In the genomic region with DNA sequence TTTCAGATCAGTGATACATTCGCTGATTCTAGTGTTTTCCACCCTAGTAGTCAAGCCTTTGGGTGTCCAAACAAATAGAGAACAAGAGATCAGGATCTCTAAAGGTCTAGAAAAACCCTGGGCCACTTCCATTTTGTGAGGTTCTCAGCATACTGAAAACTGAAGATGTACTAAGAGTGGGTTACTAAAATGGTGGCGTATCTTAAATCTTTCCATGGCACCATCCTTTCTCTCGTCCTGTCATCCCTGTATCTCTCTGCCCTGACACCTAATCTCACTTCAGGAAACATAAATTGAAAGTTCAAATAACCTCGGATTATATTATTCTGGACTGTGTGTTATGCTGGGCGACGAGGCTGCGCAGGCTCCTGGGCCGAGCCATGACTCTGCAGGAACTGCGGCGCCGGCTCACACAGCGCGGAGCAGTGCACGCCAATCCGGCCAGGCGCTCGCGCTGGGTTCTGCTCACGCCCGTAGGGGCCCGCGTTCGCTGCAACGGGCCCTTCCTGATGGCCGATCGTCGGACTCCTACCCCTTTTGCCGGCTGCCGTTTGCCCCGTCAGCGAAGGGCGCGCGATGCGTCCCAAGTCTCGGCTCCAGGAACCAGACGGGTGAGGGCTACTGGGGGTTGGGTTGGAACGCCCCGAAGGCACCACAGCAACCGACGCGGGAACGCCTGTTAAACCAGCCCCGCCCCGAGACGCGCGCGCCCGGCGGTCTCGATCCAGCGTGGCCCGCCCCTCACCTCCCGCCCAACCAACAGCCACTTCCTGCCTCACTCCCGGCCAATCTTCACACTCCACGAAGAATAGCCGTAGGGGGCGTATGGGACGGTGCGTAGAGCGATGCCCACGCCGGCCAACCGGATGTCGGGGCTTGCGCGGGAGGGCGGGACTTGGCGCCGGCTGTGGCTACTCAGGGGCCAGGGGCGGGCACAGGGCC, we compare ENCODE assay signal across 1 cellular context.
A peak's percentile ranks its signal among the peaks of the same experiment; 100 is the strongest.
TF ChIP-seq lines count a peak whose summit lies in the region.

No MANE protein-coding gene starts in this region.

TF ChIP-seq in HepG2, 621 proteins besides CTCF, POLR2A, EP300 and RAD21 (continued from another document and continues in another):
- TF ChIP-seq, protein P1, sequence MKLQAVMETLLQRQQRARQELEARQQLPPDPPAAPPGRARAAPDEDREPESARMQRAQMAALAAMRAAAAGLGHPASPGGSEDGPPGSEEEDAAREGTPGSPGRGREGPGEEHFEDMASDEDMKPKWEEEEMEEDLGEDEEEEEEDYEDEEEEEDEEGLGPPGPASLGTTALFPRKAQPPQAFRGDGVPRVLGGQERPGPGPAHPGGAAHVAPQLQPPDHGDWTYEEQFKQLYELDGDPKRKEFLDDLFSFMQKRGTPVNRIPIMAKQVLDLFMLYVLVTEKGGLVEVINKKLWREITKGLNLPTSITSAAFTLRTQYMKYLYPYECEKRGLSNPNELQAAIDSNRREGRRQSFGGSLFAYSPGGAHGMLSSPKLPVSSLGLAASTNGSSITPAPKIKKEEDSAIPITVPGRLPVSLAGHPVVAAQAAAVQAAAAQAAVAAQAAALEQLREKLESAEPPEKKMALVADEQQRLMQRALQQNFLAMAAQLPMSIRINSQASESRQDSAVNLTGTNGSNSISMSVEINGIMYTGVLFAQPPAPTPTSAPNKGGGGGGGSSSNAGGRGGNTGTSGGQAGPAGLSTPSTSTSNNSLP (IDR thresholded peaks at IDR 0.05; ENCODE audit: low read depth, low read length), result no peak
- no peak for TF ChIP-seq ZNF446 (CRISPR knock-in tag; IDR thresholded peaks at IDR 0.05)
- TF ChIP-seq SSRP1 (CRISPR knock-in tag; IDR thresholded peaks at IDR 0.05), result no peak
- TF ChIP-seq ZNF644 (CRISPR knock-in tag; IDR thresholded peaks at IDR 0.05; ENCODE audit: low read depth), result no peak; the same call in 1 of the 2 replicates
- TF ChIP-seq ZNF558 (CRISPR knock-in tag; IDR thresholded peaks at IDR 0.05; ENCODE audit: borderline replicate concordance), result 0 out of 2 replicates have a peak, but pooled peaks have one; percentile 34
- TF ChIP-seq ZNF703 (CRISPR knock-in tag; IDR thresholded peaks at IDR 0.05; ENCODE audit: borderline replicate concordance), result no peak
- TF ChIP-seq MAFF (IDR thresholded peaks at IDR 0.05; ENCODE audit: low read depth, low read length), result no peak; the same call in 1 of the 2 replicates
- TF ChIP-seq SRY (CRISPR knock-in tag; IDR thresholded peaks at IDR 0.05), result no peak
- TF ChIP-seq, protein P2, sequence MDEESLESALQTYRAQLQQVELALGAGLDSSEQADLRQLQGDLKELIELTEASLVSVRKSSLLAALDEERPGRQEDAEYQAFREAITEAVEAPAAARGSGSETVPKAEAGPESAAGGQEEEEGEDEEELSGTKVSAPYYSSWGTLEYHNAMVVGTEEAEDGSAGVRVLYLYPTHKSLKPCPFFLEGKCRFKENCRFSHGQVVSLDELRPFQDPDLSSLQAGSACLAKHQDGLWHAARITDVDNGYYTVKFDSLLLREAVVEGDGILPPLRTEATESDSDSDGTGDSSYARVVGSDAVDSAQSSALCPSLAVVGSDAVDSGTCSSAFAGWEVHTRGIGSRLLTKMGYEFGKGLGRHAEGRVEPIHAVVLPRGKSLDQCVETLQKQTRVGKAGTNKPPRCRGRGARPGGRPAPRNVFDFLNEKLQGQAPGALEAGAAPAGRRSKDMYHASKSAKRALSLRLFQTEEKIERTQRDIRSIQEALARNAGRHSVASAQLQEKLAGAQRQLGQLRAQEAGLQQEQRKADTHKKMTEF (CRISPR knock-in tag; IDR thresholded peaks at IDR 0.05), result no peak
- TF ChIP-seq FOXJ3 (CRISPR knock-in tag; IDR thresholded peaks at IDR 0.05; ENCODE audit: borderline replicate concordance), result 0 out of 2 replicates have a peak, but pooled peaks have one; percentile 24
- TF ChIP-seq GATAD2A (CRISPR knock-in tag; IDR thresholded peaks at IDR 0.05), result peak; percentile 9; the same call in 1 of the 2 replicates
- TF ChIP-seq, protein P3, sequence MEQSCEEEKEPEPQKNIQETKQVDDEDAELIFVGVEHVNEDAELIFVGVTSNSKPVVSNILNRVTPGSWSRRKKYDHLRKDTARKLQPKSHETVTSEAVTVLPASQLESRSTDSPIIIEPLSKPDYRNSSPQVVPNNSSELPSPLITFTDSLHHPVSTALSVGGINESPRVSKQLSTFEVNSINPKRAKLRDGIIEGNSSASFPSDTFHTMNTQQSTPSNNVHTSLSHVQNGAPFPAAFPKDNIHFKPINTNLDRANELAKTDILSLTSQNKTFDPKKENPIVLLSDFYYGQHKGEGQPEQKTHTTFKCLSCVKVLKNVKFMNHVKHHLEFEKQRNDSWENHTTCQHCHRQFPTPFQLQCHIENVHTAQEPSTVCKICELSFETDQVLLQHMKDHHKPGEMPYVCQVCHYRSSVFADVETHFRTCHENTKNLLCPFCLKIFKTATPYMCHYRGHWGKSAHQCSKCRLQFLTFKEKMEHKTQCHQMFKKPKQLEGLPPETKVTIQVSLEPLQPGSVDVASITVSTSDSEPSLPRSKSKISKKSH (CRISPR knock-in tag; IDR thresholded peaks at IDR 0.05; ENCODE audit: borderline replicate concordance), result no peak; the same call in 1 of the 2 replicates
- TF ChIP-seq ZNF382 (CRISPR knock-in tag; IDR thresholded peaks at IDR 0.05; ENCODE audit: borderline replicate concordance), result no peak
- TF ChIP-seq, protein P4, sequence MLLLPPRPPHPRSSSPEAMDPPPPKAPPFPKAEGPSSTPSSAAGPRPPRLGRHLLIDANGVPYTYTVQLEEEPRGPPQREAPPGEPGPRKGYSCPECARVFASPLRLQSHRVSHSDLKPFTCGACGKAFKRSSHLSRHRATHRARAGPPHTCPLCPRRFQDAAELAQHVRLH (CRISPR knock-in tag; IDR thresholded peaks at IDR 0.05; ENCODE audit: borderline replicate concordance, low read depth), result peak; percentile 90
- no peak for TF ChIP-seq SMAD9 (CRISPR knock-in tag; IDR thresholded peaks at IDR 0.05)
- no peak for TF ChIP-seq ZNF562 (CRISPR knock-in tag; IDR thresholded peaks at IDR 0.05; ENCODE audit: borderline replicate concordance)
- TF ChIP-seq TRIM24 (CRISPR knock-in tag; IDR thresholded peaks at IDR 0.05), result no peak
- no peak for TF ChIP-seq RBM22 (optimal IDR thresholded peaks at IDR 0.05; ENCODE audit: low read length)
- TF ChIP-seq, protein P5, sequence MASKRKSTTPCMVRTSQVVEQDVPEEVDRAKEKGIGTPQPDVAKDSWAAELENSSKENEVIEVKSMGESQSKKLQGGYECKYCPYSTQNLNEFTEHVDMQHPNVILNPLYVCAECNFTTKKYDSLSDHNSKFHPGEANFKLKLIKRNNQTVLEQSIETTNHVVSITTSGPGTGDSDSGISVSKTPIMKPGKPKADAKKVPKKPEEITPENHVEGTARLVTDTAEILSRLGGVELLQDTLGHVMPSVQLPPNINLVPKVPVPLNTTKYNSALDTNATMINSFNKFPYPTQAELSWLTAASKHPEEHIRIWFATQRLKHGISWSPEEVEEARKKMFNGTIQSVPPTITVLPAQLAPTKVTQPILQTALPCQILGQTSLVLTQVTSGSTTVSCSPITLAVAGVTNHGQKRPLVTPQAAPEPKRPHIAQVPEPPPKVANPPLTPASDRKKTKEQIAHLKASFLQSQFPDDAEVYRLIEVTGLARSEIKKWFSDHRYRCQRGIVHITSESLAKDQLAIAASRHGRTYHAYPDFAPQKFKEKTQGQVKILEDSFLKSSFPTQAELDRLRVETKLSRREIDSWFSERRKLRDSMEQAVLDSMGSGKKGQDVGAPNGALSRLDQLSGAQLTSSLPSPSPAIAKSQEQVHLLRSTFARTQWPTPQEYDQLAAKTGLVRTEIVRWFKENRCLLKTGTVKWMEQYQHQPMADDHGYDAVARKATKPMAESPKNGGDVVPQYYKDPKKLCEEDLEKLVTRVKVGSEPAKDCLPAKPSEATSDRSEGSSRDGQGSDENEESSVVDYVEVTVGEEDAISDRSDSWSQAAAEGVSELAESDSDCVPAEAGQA (IDR thresholded peaks at IDR 0.05; ENCODE audit: low read depth), result peak; percentile 51
- TF ChIP-seq, protein P5 (CRISPR knock-in tag; IDR thresholded peaks at IDR 0.05; ENCODE audit: borderline replicate concordance), result no peak
- TF ChIP-seq FOXO1 (CRISPR knock-in tag; IDR thresholded peaks at IDR 0.05), result no peak; the same call in 1 of the 2 replicates
- no peak for TF ChIP-seq MTF1 (CRISPR knock-in tag; IDR thresholded peaks at IDR 0.05)
- no peak for TF ChIP-seq ZNF879 (CRISPR knock-in tag; IDR thresholded peaks at IDR 0.05)
- TF ChIP-seq YEATS4 (CRISPR knock-in tag; IDR thresholded peaks at IDR 0.05; ENCODE audit: borderline replicate concordance), result peak; percentile 64
- no peak for TF ChIP-seq IRX3 (CRISPR knock-in tag; IDR thresholded peaks at IDR 0.05; ENCODE audit: borderline replicate concordance, low read depth)
- TF ChIP-seq MIXL1 (CRISPR knock-in tag; IDR thresholded peaks at IDR 0.05), result 0 out of 2 replicates have a peak, but pooled peaks have one; percentile 5
- TF ChIP-seq ZNF556 (CRISPR knock-in tag; IDR thresholded peaks at IDR 0.05; ENCODE audit: borderline replicate concordance), result 0 out of 2 replicates have a peak, but pooled peaks have one; percentile 30
- peak; percentile 93 for TF ChIP-seq ELF4 (CRISPR knock-in tag; IDR thresholded peaks at IDR 0.05; ENCODE audit: borderline replicate concordance)
- TF ChIP-seq ELF1 (CRISPR knock-in tag; IDR thresholded peaks at IDR 0.05), result peak; percentile 95
- TF ChIP-seq, protein P6, sequence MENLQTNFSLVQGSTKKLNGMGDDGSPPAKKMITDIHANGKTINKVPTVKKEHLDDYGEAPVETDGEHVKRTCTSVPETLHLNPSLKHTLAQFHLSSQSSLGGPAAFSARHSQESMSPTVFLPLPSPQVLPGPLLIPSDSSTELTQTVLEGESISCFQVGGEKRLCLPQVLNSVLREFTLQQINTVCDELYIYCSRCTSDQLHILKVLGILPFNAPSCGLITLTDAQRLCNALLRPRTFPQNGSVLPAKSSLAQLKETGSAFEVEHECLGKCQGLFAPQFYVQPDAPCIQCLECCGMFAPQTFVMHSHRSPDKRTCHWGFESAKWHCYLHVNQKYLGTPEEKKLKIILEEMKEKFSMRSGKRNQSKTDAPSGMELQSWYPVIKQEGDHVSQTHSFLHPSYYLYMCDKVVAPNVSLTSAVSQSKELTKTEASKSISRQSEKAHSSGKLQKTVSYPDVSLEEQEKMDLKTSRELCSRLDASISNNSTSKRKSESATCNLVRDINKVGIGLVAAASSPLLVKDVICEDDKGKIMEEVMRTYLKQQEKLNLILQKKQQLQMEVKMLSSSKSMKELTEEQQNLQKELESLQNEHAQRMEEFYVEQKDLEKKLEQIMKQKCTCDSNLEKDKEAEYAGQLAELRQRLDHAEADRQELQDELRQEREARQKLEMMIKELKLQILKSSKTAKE (CRISPR knock-in tag; IDR thresholded peaks at IDR 0.05; ENCODE audit: borderline replicate concordance), result no peak
- no peak for TF ChIP-seq ZNF549 (CRISPR knock-in tag; IDR thresholded peaks at IDR 0.05)
- peak; percentile 99 for TF ChIP-seq NFYC (CRISPR knock-in tag; IDR thresholded peaks at IDR 0.05)
- peak; percentile 78 for TF ChIP-seq SALL1 (CRISPR knock-in tag; IDR thresholded peaks at IDR 0.05)
- TF ChIP-seq CENPT (CRISPR knock-in tag; IDR thresholded peaks at IDR 0.05; ENCODE audit: low read depth), result no peak
- TF ChIP-seq HNRNPH1 (optimal IDR thresholded peaks at IDR 0.05; ENCODE audit: low read depth, low read length), result no peak
- no peak for TF ChIP-seq NR2F1 (CRISPR knock-in tag; IDR thresholded peaks at IDR 0.05)
- TF ChIP-seq, protein P7, sequence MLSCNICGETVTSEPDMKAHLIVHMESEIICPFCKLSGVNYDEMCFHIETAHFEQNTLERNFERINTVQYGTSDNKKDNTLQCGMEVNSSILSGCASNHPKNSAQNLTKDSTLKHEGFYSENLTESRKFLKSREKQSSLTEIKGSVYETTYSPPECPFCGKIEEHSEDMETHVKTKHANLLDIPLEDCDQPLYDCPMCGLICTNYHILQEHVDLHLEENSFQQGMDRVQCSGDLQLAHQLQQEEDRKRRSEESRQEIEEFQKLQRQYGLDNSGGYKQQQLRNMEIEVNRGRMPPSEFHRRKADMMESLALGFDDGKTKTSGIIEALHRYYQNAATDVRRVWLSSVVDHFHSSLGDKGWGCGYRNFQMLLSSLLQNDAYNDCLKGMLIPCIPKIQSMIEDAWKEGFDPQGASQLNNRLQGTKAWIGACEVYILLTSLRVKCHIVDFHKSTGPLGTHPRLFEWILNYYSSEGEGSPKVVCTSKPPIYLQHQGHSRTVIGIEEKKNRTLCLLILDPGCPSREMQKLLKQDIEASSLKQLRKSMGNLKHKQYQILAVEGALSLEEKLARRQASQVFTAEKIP (CRISPR knock-in tag; IDR thresholded peaks at IDR 0.05; ENCODE audit: borderline replicate concordance), result no peak
- no peak for TF ChIP-seq SIN3B (IDR thresholded peaks at IDR 0.05; ENCODE audit: low read length)
- no peak for TF ChIP-seq PPARG (CRISPR knock-in tag; conservative IDR thresholded peaks at IDR 0.05)
- TF ChIP-seq, protein P8, sequence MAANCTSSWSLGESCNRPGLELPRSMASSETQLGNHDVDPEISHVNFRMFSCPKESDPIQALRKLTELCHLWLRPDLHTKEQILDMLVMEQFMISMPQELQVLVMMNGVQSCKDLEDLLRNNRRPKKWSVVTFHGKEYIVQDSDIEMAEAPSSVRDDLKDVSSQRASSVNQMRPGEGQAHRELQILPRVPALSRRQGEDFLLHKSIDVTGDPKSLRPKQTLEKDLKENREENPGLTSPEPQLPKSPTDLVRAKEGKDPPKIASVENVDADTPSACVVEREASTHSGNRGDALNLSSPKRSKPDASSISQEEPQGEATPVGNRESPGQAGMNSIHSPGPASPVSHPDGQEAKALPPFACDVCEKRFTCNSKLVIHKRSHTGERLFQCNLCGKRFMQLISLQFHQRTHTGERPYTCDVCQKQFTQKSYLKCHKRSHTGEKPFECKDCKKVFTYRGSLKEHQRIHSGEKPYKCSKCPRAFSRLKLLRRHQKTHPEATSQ (CRISPR knock-in tag; IDR thresholded peaks at IDR 0.05; ENCODE audit: borderline replicate concordance), result no peak
- TF ChIP-seq RBM39 (IDR thresholded peaks at IDR 0.05; ENCODE audit: low read depth, low read length, poor library complexity, severe bottlenecking), result peak; percentile 97
- peak; percentile 95 for TF ChIP-seq ZNF777 (CRISPR knock-in tag; IDR thresholded peaks at IDR 0.05)
- no peak for TF ChIP-seq ZNF468 (CRISPR knock-in tag; IDR thresholded peaks at IDR 0.05)
- no peak for TF ChIP-seq ZNF101 (CRISPR knock-in tag; IDR thresholded peaks at IDR 0.05; ENCODE audit: borderline replicate concordance, low read depth)
- TF ChIP-seq CENPX (CRISPR knock-in tag; IDR thresholded peaks at IDR 0.05), result no peak
- no peak for TF ChIP-seq NCOA2 (CRISPR knock-in tag; IDR thresholded peaks at IDR 0.05)
- peak; percentile 76 for TF ChIP-seq HOXA3 (CRISPR knock-in tag; IDR thresholded peaks at IDR 0.05)
- TF ChIP-seq SP1 (IDR thresholded peaks at IDR 0.05), result peak; percentile 80
- peak; percentile 96 for TF ChIP-seq SP1 (CRISPR knock-in tag; IDR thresholded peaks at IDR 0.05)
